Comparison of ENCODE assay signal across 8 cellular contexts in genomic region chr7:132575336-132575986, GRCh38. TPM values are rescaled to one million over a fixed set of nuclear protein-coding genes. Genes with fewer than 3 reads are reported as not detected.
DNase-seq lines count a peak whose midpoint lies in the region; ATAC-seq and TF ChIP-seq lines count a peak whose summit lies in the region.

No MANE protein-coding gene starts in this region.

- no peaks in the 10 kb centered on the region for H3K9me3 Mint-ChIP-seq in Caco-2 (ENCODE audit: unreplicated experiment)
- H3K9me3 Mint-ChIP-seq in activated naive CD8-positive, alpha-beta T cell treated with anti-CD3 and anti-CD28 coated beads, Interleukin-2, amount 50 U/mL, for 24 hours, result no peaks in the 10 kb centered on the region

- H3K27ac ChIP-seq in right cardiac atrium (ENCODE audit: low read length), result no peak overlapping the region

- no peaks in the 10 kb centered on the region for H3K36me3 Mint-ChIP-seq in Caco-2 (ENCODE audit: insufficient read depth, unreplicated experiment)
- no peaks in the 10 kb centered on the region for H3K36me3 Mint-ChIP-seq in activated naive CD8-positive, alpha-beta T cell treated with anti-CD3 and anti-CD28 coated beads, Interleukin-2, amount 50 U/mL, for 24 hours (ENCODE audit: low read depth)

- H3K36me3 ChIP-seq in Caco-2 (ENCODE audit: control insufficient read depth, insufficient read depth, low read length), result no peaks in the 10 kb centered on the region

- H3K27me3 Mint-ChIP-seq in Caco-2 (ENCODE audit: insufficient read depth, unreplicated experiment), result peaks cover 51% of the 10 kb centered on the region
- peaks cover 68% of the 10 kb centered on the region for H3K27me3 Mint-ChIP-seq in activated naive CD8-positive, alpha-beta T cell treated with anti-CD3 and anti-CD28 coated beads, Interleukin-2, amount 50 U/mL, for 24 hours

- peak in 1 of 2 experiments; percentile 10 for TF ChIP-seq CTCF in Caco-2 (IDR thresholded peaks at IDR 0.05; ENCODE audit: insufficient read depth in 1 of 2, low read depth in 1 of 2, low read length in 1 of 2, severe bottlenecking in 1 of 2, unreplicated experiment in 1 of 2)

- DNase-seq in Caco-2, result peak in 1 of 2 experiments; percentile 15
- DNase-seq in NCI-H1092 (lab: John Stamatoyannopoulos, UW), result peak; percentile 63
- peak; percentile 14 for DNase-seq in activated naive CD8-positive, alpha-beta T cell treated with anti-CD3 and anti-CD28 coated beads, Interleukin-2, amount 50 U/mL, for 24 hours
- peak; percentile 78 to 90 (median 88) for DNase-seq in right cardiac atrium
- DNase-seq in pons (ENCODE audit: low spot score), result peak; percentile 36
- no peak for DNase-seq in GOT3 (lab: John Stamatoyannopoulos, UW)
- no peak for DNase-seq in H4 (ENCODE audit: low spot score)

- 3% methylated on average over 34 of the region's 34 CpGs for WGBS in right cardiac atrium

- POLR2A ChIA-PET in Caco-2 (lab: Charles Lee), result no interaction called here

- ATAC-seq in activated naive CD8-positive, alpha-beta T cell treated with anti-CD3 and anti-CD28 coated beads, Interleukin-2, amount 50 U/mL, for 24 hours, result peak; percentile 15
- peak; percentile 82 to 84 for ATAC-seq in right cardiac atrium
- no peak for ATAC-seq in HG03135 (IDR thresholded peaks at IDR 0.05; ENCODE audit: unreplicated experiment)

- no peaks in the 10 kb centered on the region for H3K4me1 Mint-ChIP-seq in Caco-2 (ENCODE audit: low read depth, unreplicated experiment)
- H3K4me1 Mint-ChIP-seq in activated naive CD8-positive, alpha-beta T cell treated with anti-CD3 and anti-CD28 coated beads, Interleukin-2, amount 50 U/mL, for 24 hours, result peaks cover 15% of the 10 kb centered on the region

- H3K9me3 ChIP-seq in Caco-2 (no peaks in the 10 kb centered on the region), right cardiac atrium (ENCODE audit: control insufficient read depth, low read length) (no peaks in the 10 kb centered on the region)

- peaks cover 8% of the 10 kb centered on the region for H3K27me3 ChIP-seq in Caco-2 (replicated peaks; ENCODE audit: control insufficient read depth, insufficient read depth, low read length)
- no peaks in the 10 kb centered on the region for H3K27me3 ChIP-seq in right cardiac atrium (ENCODE audit: control insufficient read depth, insufficient read depth)

- H3K4me3 Mint-ChIP-seq in Caco-2 (ENCODE audit: unreplicated experiment), result peak overlapping the region; percentile 41
- H3K4me3 Mint-ChIP-seq in activated naive CD8-positive, alpha-beta T cell treated with anti-CD3 and anti-CD28 coated beads, Interleukin-2, amount 50 U/mL, for 24 hours, result peak overlapping the region; percentile 61

- H3K4me1 ChIP-seq in Caco-2, result peaks cover 9% of the 10 kb centered on the region; the same call in 1 of the 2 replicates
- peaks cover 2% of the 10 kb centered on the region for H3K4me1 ChIP-seq in right cardiac atrium (ENCODE audit: control insufficient read depth, insufficient read depth, low read length)

- intact Hi-C loops in Caco-2 (cut with micrococcal nuclease; ENCODE audit: unreplicated experiment) (no loop called here), right cardiac atrium (cut with DNase I) (loop anchor here (5.0 to 10.0 kb wide), 5 partner anchors 71 to 628 kb away; no protein-coding TSS in a partner anchor)

- no TSS peak for BruUV-seq in Caco-2 (replicated peaks; lab: Mats Ljungman, UMichigan)

- H3K27ac Mint-ChIP-seq in Caco-2 (ENCODE audit: unreplicated experiment), result no peak overlapping the region
- no peak overlapping the region for H3K27ac Mint-ChIP-seq in activated naive CD8-positive, alpha-beta T cell treated with anti-CD3 and anti-CD28 coated beads, Interleukin-2, amount 50 U/mL, for 24 hours

- H3K4me3 ChIP-seq in Caco-2 (ENCODE audit: low read depth, low read length) (no peak overlapping the region), right cardiac atrium (ENCODE audit: low read length) (peak overlapping the region; percentile 79)

- CTCF ChIA-PET in Caco-2 (lab: Charles Lee), result no interaction called here

RNA-seq across cellular contexts. Expression of gene PLXNA4, which starts 0.8 kb away (rescaled TPM):
- 0.43 and 0.58 TPM in 2 replicates for total RNA-seq in Caco-2 (2022)
- total RNA-seq in right cardiac atrium, result 10 to 100 TPM; 12.2 to 19.3 (median 17.2) TPM
- polyA plus RNA-seq in right cardiac atrium, result 5.7 TPM
- 0.16 and 0.19 TPM in 2 replicates for total RNA-seq in H4 (2014; rRNA removed; shearing (Covaris generic))

Comparison
In these comparisons a context has a peak if more than half of its experiments do, and no peak if none do; other contexts are left out.
1. DNase-seq: peak in NCI-H1092 (single experiment), activated naive CD8-positive, alpha-beta T cell treated with anti-CD3 and anti-CD28 coated beads, Interleukin-2, amount 50 U/mL, for 24 hours (single experiment), right cardiac atrium (3 of 3) and pons (single experiment); none in GOT3 (single experiment) and H4 (single experiment).